ENCODE assay signal across 1 cellular context in genomic region chr17:17910060-17910459, GRCh38.
TF ChIP-seq lines count a peak whose summit lies in the region.

No MANE protein-coding gene starts in this region.

TF ChIP-seq in H1, 55 proteins besides CTCF, POLR2A, EP300 and RAD21 (continued from another document):
- no peak for TF ChIP-seq ATF3 (IDR thresholded peaks at IDR 0.05; ENCODE audit: insufficient read depth, low read depth, low read length)
- TF ChIP-seq USF2 (IDR thresholded peaks at IDR 0.05; ENCODE audit: low read length) = no peak
- TF ChIP-seq TCF12 (IDR thresholded peaks at IDR 0.05; ENCODE audit: low read depth, low read length) = no peak
